ENCODE assay signal across 9 cellular contexts in the genomic region with DNA sequence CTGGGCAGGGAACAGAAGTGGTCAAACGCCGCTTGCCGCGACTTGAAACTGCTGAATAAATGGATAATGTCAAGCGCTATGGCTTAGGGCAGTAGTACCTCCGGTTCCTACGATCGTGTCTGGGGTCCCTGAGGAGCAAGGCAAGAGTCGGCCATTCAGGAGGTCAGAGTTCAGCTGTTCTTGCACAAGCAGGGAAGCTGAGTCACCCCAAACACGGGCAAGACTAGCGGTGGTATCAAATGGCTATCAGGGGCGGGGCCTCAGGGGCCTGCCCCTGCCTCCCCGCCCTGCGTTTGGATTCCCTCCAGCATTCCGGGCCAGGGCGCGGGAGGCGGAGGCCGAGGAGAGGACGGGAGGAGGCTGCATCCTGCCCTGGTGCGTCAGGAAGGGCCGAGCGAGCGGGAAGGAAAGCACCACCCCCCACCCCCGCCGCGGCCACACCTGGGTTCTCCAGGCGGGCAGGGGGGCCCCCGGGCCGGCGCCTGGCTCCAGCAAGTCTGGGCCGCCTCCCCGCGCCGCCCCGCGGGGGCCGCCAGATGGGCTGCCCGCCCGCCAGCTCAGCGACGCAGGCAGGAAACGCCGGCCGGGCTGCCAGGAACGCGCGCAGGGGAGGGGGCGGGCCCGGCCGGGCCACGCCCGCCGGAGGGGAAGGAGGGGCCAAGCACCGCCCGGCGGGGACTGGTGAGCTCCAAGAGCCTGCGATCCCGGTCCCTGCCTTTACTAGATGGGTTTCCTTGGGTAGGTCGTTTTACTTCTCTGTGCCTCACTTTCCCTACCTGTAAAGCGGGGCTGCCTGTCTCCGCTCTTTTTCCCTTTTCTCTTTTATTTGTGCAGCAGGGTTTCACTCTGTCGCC. TPM values are rescaled to one million over a fixed set of nuclear protein-coding genes. Genes with fewer than 3 reads are reported as not detected.
A peak's percentile ranks its signal among the peaks of the same experiment; 100 is the strongest.
DNase-seq lines count a peak whose midpoint lies in the region; ATAC-seq and FAIRE-seq lines count a peak whose summit lies in the region.
"Had no signal": no experiment of that assay in that cellular context is flagged by ENCODE, and none has a peak within 500 bp of the region (broad histone marks: within the 10 kb centered on the region; RNA-seq: fewer than 3 reads in every experiment).

No MANE protein-coding gene starts in this region.

- DNase-seq in Ammon's horn (ENCODE audit: low spot score) (peak; percentile 91), GM19239 (ENCODE audit: insufficient read length, low spot score) (peak; percentile 96), NCI-H510A treated with DMSO at 0.1 percent for 48 hours (lab: John Stamatoyannopoulos, UW) (peak; percentile 99), left colon (peak; percentile 93 to 97)
- DNase-seq in activated CD4-positive, alpha-beta T cell treated with anti-CD3 and anti-CD28 coated beads for 4 hours, result peak; percentile 81 to 83
- DNase-seq in stimulated activated CD4-positive, alpha-beta T cell treated with anti-CD3 and anti-CD28 coated beads, Interleukin-1b, Interleukin-23, amount 100 ng/mL, for 4 hours (ENCODE audit: low read depth in 2 of 2), result peak; percentile 81 to 85

- peak overlapping the region; percentile 98 for H3K27ac ChIP-seq in cingulate gyrus (ENCODE audit: low read depth, low read length)

- intact Hi-C loops in left colon (cut with DNase I, micrococcal nuclease), result no loop called here

- FAIRE-seq in GM19239 (lab: Jason Lieb, UNC), result peak; percentile 63
- FAIRE-seq: colon had no signal

- ATAC-seq in HG03442 (IDR thresholded peaks at IDR 0.05; ENCODE audit: unreplicated experiment) (peak; percentile 84), left colon (peak; percentile 82)

RNA-seq across cellular contexts. Expression of gene ID1, which starts 32.2 kb away (rescaled TPM):
- total RNA-seq in left colon, result 100 to 1,000 TPM; 298 to 363 TPM

RNA-seq across cellular contexts. Expression of gene HM13, which starts 58.7 kb away (rescaled TPM):
- 100 to 1,000 TPM; 122 to 135 TPM for total RNA-seq in left colon

Comparison
In these comparisons a context has a peak if more than half of its experiments do, and no peak if none do; other contexts are left out.
1. Peak in every context shown above with its lines: DNase-seq, ATAC-seq and H3K27ac ChIP-seq.